In the genomic region with DNA sequence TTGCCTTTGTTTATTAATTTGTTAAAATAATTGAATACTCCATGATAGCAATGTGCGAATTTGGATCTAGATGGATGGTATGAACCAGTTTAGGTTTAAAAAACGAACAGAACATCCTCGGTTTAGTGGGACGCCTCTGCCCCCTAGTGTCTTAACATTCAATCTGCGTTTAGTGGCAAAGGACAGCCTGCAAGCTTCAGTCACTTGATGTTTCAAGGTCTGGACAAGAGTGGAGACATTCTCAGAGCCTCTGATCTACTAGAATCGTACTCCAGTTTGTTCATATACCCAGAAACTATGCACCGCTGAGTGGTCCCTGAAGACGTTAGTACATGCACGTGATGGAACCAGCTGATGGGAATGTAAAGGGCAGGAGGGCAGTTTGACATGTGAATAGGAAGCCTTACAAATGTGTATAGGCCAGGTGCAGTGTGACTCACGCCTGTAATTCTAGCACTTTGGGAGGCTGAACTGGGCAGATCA, we compare ENCODE assay signal across 8 cellular contexts. TPM values are rescaled to one million over a fixed set of nuclear protein-coding genes. Genes with fewer than 3 reads are reported as not detected.
DNase-seq lines count a peak whose midpoint lies in the region; ATAC-seq, FAIRE-seq and TF ChIP-seq lines count a peak whose summit lies in the region.

No MANE protein-coding gene starts in this region.

- H3K79me2 ChIP-seq in endothelial cell of umbilical vein (ENCODE audit: control insufficient read depth, insufficient read depth, low read length): no peaks in the 10 kb centered on the region

- no peak overlapping the region for H3K9ac ChIP-seq in endothelial cell of umbilical vein (replicated peaks; ENCODE audit: extremely low read depth, insufficient read depth, low read length)

- no peaks in the 10 kb centered on the region for H3K36me3 Mint-ChIP-seq in activated CD4-positive, alpha-beta memory T cell treated with anti-CD3 and anti-CD28 coated beads for 36 hours

- dilution Hi-C loops in endothelial cell of umbilical vein (cut with MboI; ENCODE audit: extremely low pct_ligation_motif_present, low sequenced_read_pairs): no loop called here

- no peaks in the 10 kb centered on the region for H3K4me1 ChIP-seq in endothelial cell of umbilical vein (ENCODE audit: control insufficient read depth, extremely low read depth, insufficient read depth, low read length)
- H3K4me1 ChIP-seq in thyroid gland: no peaks in the 10 kb centered on the region

- H3K27me3 Mint-ChIP-seq in activated CD4-positive, alpha-beta memory T cell treated with anti-CD3 and anti-CD28 coated beads for 36 hours: no peaks in the 10 kb centered on the region

- no peak overlapping the region for H3K27ac Mint-ChIP-seq in activated CD4-positive, alpha-beta memory T cell treated with anti-CD3 and anti-CD28 coated beads for 36 hours

- H3K9me1 ChIP-seq in endothelial cell of umbilical vein (replicated peaks; ENCODE audit: control insufficient read depth, extremely low read depth, insufficient read depth, low read length): no peaks in the 10 kb centered on the region

- H3K36me3 ChIP-seq in endothelial cell of umbilical vein (ENCODE audit: control insufficient read depth in 2 of 2, extremely low read depth in 1 of 2, insufficient read depth in 2 of 2, low read length in 2 of 2): no peaks in the 10 kb centered on the region
- no peaks in the 10 kb centered on the region for H3K36me3 ChIP-seq in thyroid gland

- H3K4me2 ChIP-seq in endothelial cell of umbilical vein (ENCODE audit: insufficient read depth, low read length): no peak overlapping the region

- ATAC-seq in GM21367 (IDR thresholded peaks at IDR 0.05; ENCODE audit: unreplicated experiment): peak; percentile 81

- POLR2A ChIA-PET in activated CD4-positive, alpha-beta memory T cell treated with anti-CD3 and anti-CD28 coated beads for 36 hours (lab: Charles Lee): no interaction called here
- POLR2A ChIA-PET in endothelial cell of umbilical vein (lab: Charles Lee): interaction anchor here (0.5 kb wide), 1 partner anchor 1011 kb away, joined by 3 read pairs; no protein-coding TSS in a partner anchor

- no peaks in the 10 kb centered on the region for H3K4me1 Mint-ChIP-seq in activated CD4-positive, alpha-beta memory T cell treated with anti-CD3 and anti-CD28 coated beads for 36 hours (ENCODE audit: low read depth)

- H3K9me3 Mint-ChIP-seq in activated CD4-positive, alpha-beta memory T cell treated with anti-CD3 and anti-CD28 coated beads for 36 hours: no peaks in the 10 kb centered on the region

- TF ChIP-seq POLR2A in endothelial cell of umbilical vein (IDR thresholded peaks at IDR 0.05; ENCODE audit: low read depth, low read length) (no peak), thyroid gland (IDR thresholded peaks at IDR 0.05) (no peak)

- no peak overlapping the region for H3K4me3 Mint-ChIP-seq in activated CD4-positive, alpha-beta memory T cell treated with anti-CD3 and anti-CD28 coated beads for 36 hours

- peak; percentile 58 for DNase-seq in Caki2 (ENCODE audit: low read depth)
- peak; percentile 37 for DNase-seq in HPDE6-E6E7 (ENCODE audit: extremely low spot score)
- peak; percentile 90 for DNase-seq in NCI-H774 (lab: John Stamatoyannopoulos, UW)
- peak; percentile 64 for DNase-seq in activated CD4-positive, alpha-beta memory T cell treated with anti-CD3 and anti-CD28 coated beads for 36 hours
- peak; percentile 69 for DNase-seq in endothelial cell of umbilical vein (ENCODE audit: low read depth, low spot score)
- peak; percentile 56 for DNase-seq in mucosa of gallbladder (ENCODE audit: low spot score)
- peak; percentile 66 to 75 for DNase-seq in thyroid gland

- peak; percentile 93 for FAIRE-seq in endothelial cell of umbilical vein (lab: Jason Lieb, UNC)

- TF ChIP-seq CTCF in endothelial cell of umbilical vein (IDR thresholded peaks at IDR 0.05; ENCODE audit: extremely low read depth in 1 of 2, insufficient read depth in 1 of 2, low read depth in 1 of 2, low read length in 2 of 2): peak; percentile 76 to 77
- TF ChIP-seq CTCF in thyroid gland (IDR thresholded peaks at IDR 0.05): peak; percentile 51 to 90 (median 78)

- no peaks in the 10 kb centered on the region for H4K20me1 ChIP-seq in endothelial cell of umbilical vein (replicated peaks; ENCODE audit: control insufficient read depth, extremely low read depth, insufficient read depth, low read length)

- CTCF ChIA-PET in activated CD4-positive, alpha-beta memory T cell treated with anti-CD3 and anti-CD28 coated beads for 36 hours (lab: Charles Lee): interaction anchor here (0.6 to 3.9 kb wide), 15 partner anchors 8 to 1105 kb away, joined by 3 to 45 read pairs (median 4); no protein-coding TSS in a partner anchor
- CTCF ChIA-PET in endothelial cell of umbilical vein (lab: Charles Lee): interaction anchor here (0.6 to 6.7 kb wide), 34 partner anchors 9 to 1105 kb away, joined by 3 to 188 read pairs (median 4); partner anchors contain the start of gene MB21D2

- H3K4me3 ChIP-seq in endothelial cell of umbilical vein (replicated peaks in 1 of 3; ENCODE audit: insufficient read depth in 1 of 3, low read depth in 1 of 3, low read length in 3 of 3) (no peak overlapping the region), thyroid gland (replicated peaks in 1 of 3) (no peak overlapping the region)

- no TSS peak for BruUV-seq in endothelial cell of umbilical vein (replicated peaks; lab: Mats Ljungman, UMichigan)

- 7 to 8% methylated on average over 10 of the region's 10 CpGs for WGBS in thyroid gland, 2 donors

- H3K9me3 ChIP-seq in endothelial cell of umbilical vein (replicated peaks; ENCODE audit: control insufficient read depth, insufficient read depth, low read length) (no peaks in the 10 kb centered on the region), thyroid gland (no peaks in the 10 kb centered on the region)

- intact Hi-C loops in activated CD4-positive, alpha-beta memory T cell treated with anti-CD3 and anti-CD28 coated beads for 36 hours (cut with micrococcal nuclease): loop anchor here (1.0 to 2.0 kb wide), 5 partner anchors 111 to 1106 kb away; no protein-coding TSS in a partner anchor
- intact Hi-C loops in endothelial cell of umbilical vein (cut with micrococcal nuclease): loop anchor here (1.0 to 2.0 kb wide), 9 partner anchors 111 to 1105 kb away; no protein-coding TSS in a partner anchor
- intact Hi-C loops in thyroid gland (cut with DNase I): loop anchor here (5.0 to 10.0 kb wide), 2 partner anchors 378 to 760 kb away; no protein-coding TSS in a partner anchor

- in situ Hi-C loops in Caki2 (cut with HindIII; ENCODE audit: low pct_unique_long_range_greater_than_20kb, low sequenced_read_pairs): no loop called here

- H2AFZ ChIP-seq in endothelial cell of umbilical vein (ENCODE audit: low read depth, low read length): no peak overlapping the region

- no peak overlapping the region for H3K27ac ChIP-seq in endothelial cell of umbilical vein (ENCODE audit: insufficient read depth, low read depth, low read length)
- H3K27ac ChIP-seq in thyroid gland: no peak overlapping the region

- H3K27me3 ChIP-seq in endothelial cell of umbilical vein (ENCODE audit: control insufficient read depth in 2 of 2, insufficient read depth in 2 of 2, low read length in 2 of 2) (peaks cover 1 to 3% of the 10 kb centered on the region in 2 experiments), thyroid gland (no peaks in the 10 kb centered on the region)

TF ChIP-seq in endothelial cell of umbilical vein, 7 proteins besides CTCF, POLR2A, EP300 and RAD21:
- TF ChIP-seq GATA2 (IDR thresholded peaks at IDR 0.05; ENCODE audit: insufficient read depth, insufficient read length, low read depth, low read length): no peak
- TF ChIP-seq MYC (IDR thresholded peaks at IDR 0.05; ENCODE audit: low read depth, low read length): no peak
- TF ChIP-seq POLR2AphosphoS5 (IDR thresholded peaks at IDR 0.05; ENCODE audit: insufficient read depth, low read depth, low read length): no peak
- no peak for TF ChIP-seq FOS (IDR thresholded peaks at IDR 0.05; ENCODE audit: borderline replicate concordance, insufficient read depth, low read length)

RNA-seq across cellular contexts. Expression of gene ATP13A4, which starts 17.8 kb away (rescaled TPM):
- not detected in 2 replicates for total RNA-seq in Caki2 (2014; rRNA removed; shearing (Covaris generic); ENCODE audit: low replicate concordance)
- total RNA-seq in activated CD4-positive, alpha-beta memory T cell treated with anti-CD3 and anti-CD28 coated beads for 36 hours: 1 to 10 TPM; 2.7 to 3.2 TPM
- 1.0 TPM in 1 of 2 replicates, not detected in the other for total RNA-seq in endothelial cell of umbilical vein
- polyA plus RNA-seq in endothelial cell of umbilical vein: 0.03 TPM in 1 of 2 replicates, not detected in the other
- polyA plus RNA-seq in endothelial cell of umbilical vein (2011; cell fraction: cytosol; rRNA removed): 0.03 and 0.12 TPM in 2 replicates
- 0.24 and 0.54 TPM in 2 replicates for polyA plus RNA-seq in endothelial cell of umbilical vein (2011; cell fraction: nucleus; rRNA removed)
- polyA plus RNA-seq in endothelial cell of umbilical vein (2012): 0.12 TPM in 1 of 2 replicates, not detected in the other
- polyA minus RNA-seq in endothelial cell of umbilical vein: 0.21 TPM in 1 of 2 replicates, not detected in the other
- polyA minus RNA-seq in endothelial cell of umbilical vein (2011; cell fraction: cytosol; rRNA and poly(A)+ RNA removed): not detected
- 0.24 and 0.82 TPM in 2 replicates for polyA minus RNA-seq in endothelial cell of umbilical vein (2011; cell fraction: nucleus; rRNA and poly(A)+ RNA removed)
- total RNA-seq in mucosa of gallbladder: 47.2 TPM
- total RNA-seq in thyroid gland: 100 to 1,000 TPM; 197 to 348 (median 241) TPM

RNA-seq across cellular contexts. Expression of gene OPA1, which starts 20.5 kb away (rescaled TPM):
- 25.0 and 50.4 TPM in 2 replicates for total RNA-seq in Caki2 (2014; rRNA removed; shearing (Covaris generic); ENCODE audit: low replicate concordance)
- total RNA-seq in activated CD4-positive, alpha-beta memory T cell treated with anti-CD3 and anti-CD28 coated beads for 36 hours: 10 to 100 TPM; 92.6 to 92.7 TPM
- total RNA-seq in endothelial cell of umbilical vein: 57.8 and 62.0 TPM in 2 replicates
- polyA plus RNA-seq in endothelial cell of umbilical vein: 8.1 and 10.0 TPM in 2 replicates
- polyA plus RNA-seq in endothelial cell of umbilical vein (2011; cell fraction: cytosol; rRNA removed): 13.5 and 13.8 TPM in 2 replicates
- 28.6 and 36.5 TPM in 2 replicates for polyA plus RNA-seq in endothelial cell of umbilical vein (2011; cell fraction: nucleus; rRNA removed)
- 31.8 and 51.0 TPM in 2 replicates for polyA plus RNA-seq in endothelial cell of umbilical vein (2012)
- polyA minus RNA-seq in endothelial cell of umbilical vein: 71.2 and 86.7 TPM in 2 replicates
- polyA minus RNA-seq in endothelial cell of umbilical vein (2011; cell fraction: cytosol; rRNA and poly(A)+ RNA removed): 70.4 TPM
- 76.7 and 130 TPM in 2 replicates for polyA minus RNA-seq in endothelial cell of umbilical vein (2011; cell fraction: nucleus; rRNA and poly(A)+ RNA removed)
- total RNA-seq in mucosa of gallbladder: 41.5 TPM
- total RNA-seq in thyroid gland: 10 to 100 TPM; 45.3 to 78.8 (median 48.7) TPM

Comparison
In these comparisons a context has a peak if more than half of its experiments do, and no peak if none do; other contexts are left out.
1. DNase-seq: peak in every context shown above with its lines; median percentile 90 in NCI-H774; 70 in thyroid gland; 69 in endothelial cell of umbilical vein; 64 in activated CD4-positive, alpha-beta memory T cell treated with anti-CD3 and anti-CD28 coated beads for 36 hours; 58 in Caki2; 56 in mucosa of gallbladder; 37 in HPDE6-E6E7.
2. RNA of gene ATP13A4, which starts 17.8 kb away (total RNA-seq): 197 to 348 TPM in thyroid gland and 47.2 TPM in mucosa of gallbladder (single experiment); 2.7 to 3.2 TPM in activated CD4-positive, alpha-beta memory T cell treated with anti-CD3 and anti-CD28 coated beads for 36 hours, 1.0 TPM in endothelial cell of umbilical vein and not detected in Caki2; every median in the first group is over 10 times any median in the second.